Comparison of ENCODE assay signal across 1 cellular context in the genomic region with DNA sequence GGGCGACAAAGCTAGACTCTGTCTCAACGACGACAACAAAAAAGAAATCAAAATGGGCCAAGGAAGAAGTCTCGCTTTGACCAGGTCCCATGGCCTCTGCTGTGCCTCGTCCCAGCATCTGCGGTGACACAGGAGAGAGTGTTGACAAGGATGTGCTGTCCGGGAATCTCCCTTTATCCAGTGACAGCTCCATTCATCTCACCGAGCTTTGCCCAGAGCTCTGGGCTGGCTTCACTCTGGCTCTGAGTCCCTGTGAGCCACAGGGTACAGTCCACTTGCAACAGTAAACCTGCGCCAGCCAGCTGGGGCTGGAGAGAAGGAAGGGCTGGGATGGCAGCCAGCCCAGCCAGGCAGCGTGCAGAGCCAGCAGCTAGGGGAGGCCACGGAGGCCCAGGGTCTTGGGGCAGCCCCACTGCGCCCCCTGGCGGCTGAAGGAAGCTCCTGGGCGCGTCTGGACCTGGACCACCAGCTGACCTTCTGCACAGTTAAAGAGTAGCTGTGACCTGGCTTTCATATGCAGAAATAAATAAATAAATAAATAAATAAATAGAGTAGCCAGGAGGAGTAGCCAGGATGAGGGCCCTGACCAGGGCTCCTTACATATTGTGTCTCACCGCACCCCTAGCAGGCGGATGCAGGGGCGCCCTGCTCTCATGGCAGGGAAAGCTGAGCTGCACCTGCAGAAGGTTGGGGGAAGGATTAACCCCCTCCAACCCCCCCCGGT.
TF ChIP-seq lines count a peak whose summit lies in the region.

No MANE protein-coding gene starts in this region.

TF ChIP-seq in HEK293, 187 proteins besides CTCF, POLR2A, EP300 and RAD21 (continued from another document):
- no peak for TF ChIP-seq ZNF174 (tag by site-specific recombination; IDR thresholded peaks at IDR 0.05)
- TF ChIP-seq, protein P1, sequence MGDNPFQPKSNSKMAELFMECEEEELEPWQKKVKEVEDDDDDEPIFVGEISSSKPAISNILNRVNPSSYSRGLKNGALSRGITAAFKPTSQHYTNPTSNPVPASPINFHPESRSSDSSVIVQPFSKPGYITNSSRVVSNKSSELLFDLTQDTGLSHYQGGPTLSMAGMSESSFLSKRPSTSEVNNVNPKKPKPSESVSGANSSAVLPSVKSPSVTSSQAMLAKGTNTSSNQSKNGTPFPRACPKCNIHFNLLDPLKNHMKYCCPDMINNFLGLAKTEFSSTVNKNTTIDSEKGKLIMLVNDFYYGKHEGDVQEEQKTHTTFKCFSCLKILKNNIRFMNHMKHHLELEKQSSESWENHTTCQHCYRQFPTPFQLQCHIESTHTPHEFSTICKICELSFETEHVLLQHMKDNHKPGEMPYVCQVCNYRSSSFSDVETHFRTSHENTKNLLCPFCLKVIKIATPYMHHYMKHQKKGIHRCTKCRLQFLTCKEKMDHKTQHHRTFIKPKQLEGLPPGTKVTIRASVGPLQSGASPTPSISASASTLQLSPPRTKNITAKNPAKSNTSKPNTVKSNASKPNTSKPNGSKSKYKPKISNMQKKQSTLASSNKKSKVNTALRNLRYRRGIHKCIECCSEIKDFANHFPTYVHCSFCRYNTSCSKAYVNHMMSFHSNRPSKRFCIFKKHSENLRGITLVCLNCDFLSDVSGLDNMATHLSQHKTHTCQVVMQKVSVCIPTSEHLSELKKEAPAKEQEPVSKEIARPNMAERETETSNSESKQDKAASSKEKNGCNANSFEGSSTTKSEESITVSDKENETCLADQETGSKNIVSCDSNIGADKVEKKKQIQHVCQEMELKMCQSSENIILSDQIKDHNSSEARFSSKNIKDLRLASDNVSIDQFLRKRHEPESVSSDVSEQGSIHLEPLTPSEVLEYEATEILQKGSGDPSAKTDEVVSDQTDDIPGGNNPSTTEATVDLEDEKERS (tag by site-specific recombination; IDR thresholded peaks at IDR 0.05): no peak
- no peak for TF ChIP-seq OVOL3 (tag by site-specific recombination; IDR thresholded peaks at IDR 0.05)
- no peak for TF ChIP-seq ZNF777 (tag by site-specific recombination; IDR thresholded peaks at IDR 0.05; ENCODE audit: borderline replicate concordance)
- TF ChIP-seq ZNF354C (tag by site-specific recombination; IDR thresholded peaks at IDR 0.05; ENCODE audit: borderline replicate concordance, low read depth): no peak
- TF ChIP-seq PRDM1 (tag by site-specific recombination; IDR thresholded peaks at IDR 0.05): no peak
- no peak for TF ChIP-seq HOXC10 (CRISPR knock-in tag; IDR thresholded peaks at IDR 0.05)
- peak; percentile 24 for TF ChIP-seq ZNF623 (tag by site-specific recombination; IDR thresholded peaks at IDR 0.05)
- no peak for TF ChIP-seq ZNF791 (tag by site-specific recombination; IDR thresholded peaks at IDR 0.05)
- TF ChIP-seq, protein P2, sequence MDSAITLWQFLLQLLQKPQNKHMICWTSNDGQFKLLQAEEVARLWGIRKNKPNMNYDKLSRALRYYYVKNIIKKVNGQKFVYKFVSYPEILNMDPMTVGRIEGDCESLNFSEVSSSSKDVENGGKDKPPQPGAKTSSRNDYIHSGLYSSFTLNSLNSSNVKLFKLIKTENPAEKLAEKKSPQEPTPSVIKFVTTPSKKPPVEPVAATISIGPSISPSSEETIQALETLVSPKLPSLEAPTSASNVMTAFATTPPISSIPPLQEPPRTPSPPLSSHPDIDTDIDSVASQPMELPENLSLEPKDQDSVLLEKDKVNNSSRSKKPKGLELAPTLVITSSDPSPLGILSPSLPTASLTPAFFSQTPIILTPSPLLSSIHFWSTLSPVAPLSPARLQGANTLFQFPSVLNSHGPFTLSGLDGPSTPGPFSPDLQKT (IDR thresholded peaks at IDR 0.05; ENCODE audit: borderline replicate concordance, low read depth, low read length): no peak
- no peak for TF ChIP-seq ZNF670 (tag by site-specific recombination; IDR thresholded peaks at IDR 0.05; ENCODE audit: low read depth)
- no peak; the same call in 1 of the 2 replicates for TF ChIP-seq ZEB2 (tag by site-specific recombination; IDR thresholded peaks at IDR 0.05)
- TF ChIP-seq ZNF335 (tag by site-specific recombination; conservative IDR thresholded peaks at IDR 0.05): peak; percentile 59
- no peak for TF ChIP-seq MZF1 (tag by site-specific recombination; IDR thresholded peaks at IDR 0.05; ENCODE audit: borderline replicate concordance)
- 0 out of 2 replicates have a peak, but pooled peaks have one; percentile 41 for TF ChIP-seq SCRT2 (tag by site-specific recombination; IDR thresholded peaks at IDR 0.05)
- TF ChIP-seq ZFP37 (tag by site-specific recombination; IDR thresholded peaks at IDR 0.05): no peak
- no peak for TF ChIP-seq ZNF157 (tag by site-specific recombination; IDR thresholded peaks at IDR 0.05)
- TF ChIP-seq, protein P3, sequence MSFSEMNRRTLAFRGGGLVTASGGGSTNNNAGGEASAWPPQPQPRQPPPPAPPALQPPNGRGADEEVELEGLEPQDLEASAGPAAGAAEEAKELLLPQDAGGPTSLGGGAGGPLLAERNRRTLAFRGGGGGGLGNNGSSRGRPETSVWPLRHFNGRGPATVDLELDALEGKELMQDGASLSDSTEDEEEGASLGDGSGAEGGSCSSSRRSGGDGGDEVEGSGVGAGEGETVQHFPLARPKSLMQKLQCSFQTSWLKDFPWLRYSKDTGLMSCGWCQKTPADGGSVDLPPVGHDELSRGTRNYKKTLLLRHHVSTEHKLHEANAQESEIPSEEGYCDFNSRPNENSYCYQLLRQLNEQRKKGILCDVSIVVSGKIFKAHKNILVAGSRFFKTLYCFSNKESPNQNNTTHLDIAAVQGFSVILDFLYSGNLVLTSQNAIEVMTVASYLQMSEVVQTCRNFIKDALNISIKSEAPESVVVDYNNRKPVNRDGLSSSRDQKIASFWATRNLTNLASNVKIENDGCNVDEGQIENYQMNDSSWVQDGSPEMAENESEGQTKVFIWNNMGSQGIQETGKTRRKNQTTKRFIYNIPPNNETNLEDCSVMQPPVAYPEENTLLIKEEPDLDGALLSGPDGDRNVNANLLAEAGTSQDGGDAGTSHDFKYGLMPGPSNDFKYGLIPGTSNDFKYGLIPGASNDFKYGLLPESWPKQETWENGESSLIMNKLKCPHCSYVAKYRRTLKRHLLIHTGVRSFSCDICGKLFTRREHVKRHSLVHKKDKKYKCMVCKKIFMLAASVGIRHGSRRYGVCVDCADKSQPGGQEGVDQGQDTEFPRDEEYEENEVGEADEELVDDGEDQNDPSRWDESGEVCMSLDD (tag by site-specific recombination; IDR thresholded peaks at IDR 0.05): no peak
- TF ChIP-seq, protein P4, sequence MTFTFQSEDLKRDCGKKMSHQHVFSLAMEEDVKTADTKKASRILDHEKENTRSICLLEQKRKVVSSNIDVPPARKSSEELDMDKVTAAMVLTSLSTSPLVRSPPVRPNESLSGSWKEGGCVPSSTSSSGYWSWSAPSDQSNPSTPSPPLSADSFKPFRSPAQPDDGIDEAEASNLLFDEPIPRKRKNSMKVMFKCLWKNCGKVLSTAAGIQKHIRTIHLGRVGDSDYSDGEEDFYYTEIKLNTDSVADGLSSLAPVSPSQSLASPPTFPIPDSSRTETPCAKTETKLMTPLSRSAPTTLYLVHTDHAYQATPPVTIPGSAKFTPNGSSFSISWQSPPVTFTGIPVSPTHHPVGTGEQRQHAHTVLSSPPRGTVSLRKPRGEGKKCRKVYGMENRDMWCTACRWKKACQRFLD (tag by site-specific recombination; IDR thresholded peaks at IDR 0.05): no peak
- TF ChIP-seq ZBTB20 (tag by site-specific recombination; IDR thresholded peaks at IDR 0.05): no peak
- no peak for TF ChIP-seq ZNF585B (tag by site-specific recombination; IDR thresholded peaks at IDR 0.05)
- no peak for TF ChIP-seq EGR2 (tag by site-specific recombination; IDR thresholded peaks at IDR 0.05; ENCODE audit: low read depth)
- TF ChIP-seq ZNF274 (IDR thresholded peaks at IDR 0.05; ENCODE audit: low read length): no peak
- no peak for TF ChIP-seq ZNF274 (tag by site-specific recombination; IDR thresholded peaks at IDR 0.05; ENCODE audit: borderline replicate concordance)
- no peak for TF ChIP-seq ZNF146 (tag by site-specific recombination; IDR thresholded peaks at IDR 0.05)
- no peak for TF ChIP-seq ZNF610 (tag by site-specific recombination; IDR thresholded peaks at IDR 0.05; ENCODE audit: borderline replicate concordance)
- no peak for TF ChIP-seq ZNF747 (tag by site-specific recombination; IDR thresholded peaks at IDR 0.05)
- TF ChIP-seq, protein P5, sequence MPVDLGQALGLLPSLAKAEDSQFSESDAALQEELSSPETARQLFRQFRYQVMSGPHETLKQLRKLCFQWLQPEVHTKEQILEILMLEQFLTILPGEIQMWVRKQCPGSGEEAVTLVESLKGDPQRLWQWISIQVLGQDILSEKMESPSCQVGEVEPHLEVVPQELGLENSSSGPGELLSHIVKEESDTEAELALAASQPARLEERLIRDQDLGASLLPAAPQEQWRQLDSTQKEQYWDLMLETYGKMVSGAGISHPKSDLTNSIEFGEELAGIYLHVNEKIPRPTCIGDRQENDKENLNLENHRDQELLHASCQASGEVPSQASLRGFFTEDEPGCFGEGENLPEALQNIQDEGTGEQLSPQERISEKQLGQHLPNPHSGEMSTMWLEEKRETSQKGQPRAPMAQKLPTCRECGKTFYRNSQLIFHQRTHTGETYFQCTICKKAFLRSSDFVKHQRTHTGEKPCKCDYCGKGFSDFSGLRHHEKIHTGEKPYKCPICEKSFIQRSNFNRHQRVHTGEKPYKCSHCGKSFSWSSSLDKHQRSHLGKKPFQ (tag by site-specific recombination; IDR thresholded peaks at IDR 0.05): no peak
- TF ChIP-seq ZNF121 (tag by site-specific recombination; IDR thresholded peaks at IDR 0.05): no peak
- TF ChIP-seq ZNF341 (tag by site-specific recombination; IDR thresholded peaks at IDR 0.05; ENCODE audit: low read depth): no peak
